Comparison of ENCODE assay signal across 8 cellular contexts in the genomic region with DNA sequence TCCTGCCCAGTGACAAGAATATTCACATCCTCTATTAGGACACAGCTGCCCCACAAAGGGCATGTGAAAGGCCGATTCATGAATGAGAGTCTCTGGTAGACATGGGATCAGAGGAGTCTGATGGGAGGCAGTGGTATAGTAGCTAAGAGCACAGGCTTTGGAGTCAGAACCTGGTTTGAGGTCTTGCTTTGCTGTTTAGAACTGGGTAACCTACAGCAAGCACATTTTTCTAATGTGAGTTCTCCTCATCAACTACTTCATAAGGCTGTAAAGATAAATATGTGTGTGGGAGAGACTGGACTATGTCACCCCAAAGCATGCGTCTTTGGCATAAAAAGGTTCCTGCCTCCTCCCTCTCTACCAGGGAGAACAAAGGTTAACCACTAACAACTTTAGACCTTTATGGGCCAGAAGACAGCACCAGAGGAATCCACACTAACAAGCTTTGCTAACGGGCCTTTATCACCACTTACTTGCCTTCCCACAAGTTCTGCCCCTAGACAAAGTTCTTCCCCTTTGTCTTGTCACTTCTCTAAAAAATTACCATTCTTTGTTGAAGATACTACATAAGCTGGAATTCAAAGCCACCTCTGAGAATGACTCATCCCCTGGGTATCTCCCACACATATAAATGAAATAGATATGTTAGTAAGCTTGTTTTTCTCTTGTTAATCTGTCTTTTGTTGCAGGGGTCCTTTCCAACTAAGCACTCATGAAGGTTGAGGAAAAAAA.
A peak's percentile ranks its signal among the peaks of the same experiment; 100 is the strongest.
DNase-seq lines count a peak whose midpoint lies in the region; ATAC-seq and TF ChIP-seq lines count a peak whose summit lies in the region.

No MANE protein-coding gene starts in this region.

- H3K27ac Mint-ChIP-seq in nephron progenitor cell, result peak overlapping the region; percentile 85

- peaks cover 52% of the 10 kb centered on the region for H3K36me3 Mint-ChIP-seq in nephron progenitor cell (ENCODE audit: low read depth)

- TF ChIP-seq CTCF in choroid plexus epithelial cell (conservative IDR thresholded peaks at IDR 0.05; ENCODE audit: low read depth, low read length), result no peak
- TF ChIP-seq CTCF in nephron progenitor cell (IDR thresholded peaks at IDR 0.05), result no peak

- H3K4me1 Mint-ChIP-seq in nephron progenitor cell, result no peaks in the 10 kb centered on the region

- no peaks in the 10 kb centered on the region for H3K27me3 Mint-ChIP-seq in nephron progenitor cell (ENCODE audit: low read depth, poor library complexity)

- no peak overlapping the region for H3K4me3 ChIP-seq in choroid plexus epithelial cell (ENCODE audit: low read depth, low read length)

- peak; percentile 41 for DNase-seq in GDM1 (lab: John Stamatoyannopoulos, UW)
- DNase-seq in NOMO-1 (lab: John Stamatoyannopoulos, UW; ENCODE audit: unreplicated experiment in 2 of 2), result peak; percentile 80 to 92
- peak; percentile 83 for DNase-seq in choroid plexus epithelial cell (ENCODE audit: low read depth)
- DNase-seq in nephron progenitor cell, result no peak
- no peak for DNase-seq in NCI-H146 treated with DMSO at 0.1 percent for 48 hours (lab: John Stamatoyannopoulos, UW; ENCODE audit: unreplicated experiment)
- DNase-seq in COLO668 (lab: John Stamatoyannopoulos, UW; ENCODE audit: unreplicated experiment), result no peak

- ATAC-seq in GM19452 (IDR thresholded peaks at IDR 0.05; ENCODE audit: unreplicated experiment) (no peak), GM21737 (IDR thresholded peaks at IDR 0.05; ENCODE audit: unreplicated experiment) (no peak)

- peaks cover 4% of the 10 kb centered on the region for H3K9me3 Mint-ChIP-seq in nephron progenitor cell

- no peak overlapping the region for H3K4me3 Mint-ChIP-seq in nephron progenitor cell

Comparison
In these comparisons a context has a peak if more than half of its experiments do, and no peak if none do; other contexts are left out.
1. DNase-seq: peak in GDM1 (single experiment), NOMO-1 (2 of 2) and choroid plexus epithelial cell (single experiment); none in nephron progenitor cell (single experiment), NCI-H146 treated with DMSO at 0.1 percent for 48 hours (single experiment) and COLO668 (single experiment).